Comparison of ENCODE assay signal across 19 cellular contexts in genomic region chr2:225600444-225600843, GRCh38.
DNase-seq lines count a peak whose midpoint lies in the region; ATAC-seq and TF ChIP-seq lines count a peak whose summit lies in the region.
"Had no signal": no experiment of that assay in that cellular context is flagged by ENCODE, and none has a peak within 500 bp of the region (broad histone marks: within the 10 kb centered on the region; RNA-seq: fewer than 3 reads in every experiment).

No MANE protein-coding gene starts in this region.

- H3K4me1 Mint-ChIP-seq in WTC11 (no peaks in the 10 kb centered on the region), H9 (no peaks in the 10 kb centered on the region)
- H3K4me1 Mint-ChIP-seq: activated CD4-positive, alpha-beta T cell treated with anti-CD3 and anti-CD28 coated beads for 36 hours; CD4-positive, alpha-beta memory T cell had no signal

- H3K9me3 Mint-ChIP-seq in WTC11 (peaks cover 19% of the 10 kb centered on the region), H9 (peaks cover 3 to 5% of the 10 kb centered on the region in 2 experiments; a peak in 3 of 5 replicates)
- H3K9me3 Mint-ChIP-seq: stimulated activated naive CD8-positive, alpha-beta T cell treated with anti-CD3 and anti-CD28 coated beads, Interleukin-15, Interleukin-2, amounts not matched to agents 100 ng/mL and 50 ng/mL, for 24 hours had no signal

- ATAC-seq in GM18868 (IDR thresholded peaks at IDR 0.05; ENCODE audit: unreplicated experiment) (peak; percentile 55), GM21723 (IDR thresholded peaks at IDR 0.05; ENCODE audit: unreplicated experiment) (peak; percentile 67), WTC11 (no peak)
- ATAC-seq: activated CD4-positive, alpha-beta T cell treated with anti-CD3 and anti-CD28 coated beads for 36 hours; left lung had no signal

- DNase-seq in MV-4-11 (lab: John Stamatoyannopoulos, UW) (peak; percentile 17), fibroblast of gingiva (ENCODE audit: low read depth) (peak; percentile 36), WTC11 (ENCODE audit: low spot score) (no peak), DMS 273 treated with DMSO at 0.1 percent for 48 hours (lab: John Stamatoyannopoulos, UW) (no peak), Peyer's patch (no peak), H9 (no peak)
- DNase-seq: activated CD4-positive, alpha-beta T cell treated with anti-CD3 and anti-CD28 coated beads for 36 hours; activated effector memory CD4-positive, alpha-beta T cell treated with Interleukin-2 at 50 U/mL for 16 hours; CD4-positive, alpha-beta memory T cell; dermis blood vessel endothelial cell; left lung; NCI-H1436 treated with DMSO at 0.1 percent for 48 hours; NCI-H82 had no signal

- no peak overlapping the region for H3K18ac ChIP-seq in H9 (ENCODE audit: insufficient read length, low read depth, low read length)

- H3K4me3 ChIP-seq in Peyer's patch, result no peak overlapping the region
- H3K4me3 ChIP-seq: left lung, neural progenitor cell, tibial nerve had no signal

- H2AK5ac ChIP-seq in H9 (ENCODE audit: insufficient read length, low read length), result no peak overlapping the region

- no peaks in the 10 kb centered on the region for H4K20me1 ChIP-seq in H9 (ENCODE audit: control insufficient read depth, insufficient read depth, insufficient read length)

- no peak for TF ChIP-seq POLR2A in Peyer's patch (IDR thresholded peaks at IDR 0.05)

- no peak overlapping the region for H3K56ac ChIP-seq in H9 (ENCODE audit: insufficient read length, low read depth, low read length)

- TF ChIP-seq CTCF in WTC11 (IDR thresholded peaks at IDR 0.05) (no peak), Peyer's patch (IDR thresholded peaks at IDR 0.05) (no peak), H9 (conservative IDR thresholded peaks at IDR 0.05) (no peak)

- H3K9me3 ChIP-seq in Peyer's patch (no peaks in the 10 kb centered on the region), H9 (ENCODE audit: control insufficient read depth, low read depth, low read length) (no peaks in the 10 kb centered on the region)

- CTCF ChIA-PET in WTC11 (lab: Charles Lee), result no interaction called here

- no peaks in the 10 kb centered on the region for H3K27me3 ChIP-seq in Peyer's patch
- H3K27me3 ChIP-seq in H9 (ENCODE audit: insufficient read depth, low read length), result no peaks in the 10 kb centered on the region
- H3K27me3 ChIP-seq: left lung, neural progenitor cell, tibial nerve had no signal

- H2AFZ ChIP-seq in H9 (ENCODE audit: low read length), result no peak overlapping the region
- H2AFZ ChIP-seq: neural progenitor cell had no signal

- H3K27ac ChIP-seq in Peyer's patch, result no peak overlapping the region
- H3K27ac ChIP-seq in H9 (ENCODE audit: insufficient read length, low read depth, low read length), result no peak overlapping the region
- H3K27ac ChIP-seq: left lung, neural progenitor cell, tibial nerve had no signal

- no peak overlapping the region for H3T11ph ChIP-seq in H9 (ENCODE audit: low read length)

- H3K36me3 ChIP-seq in Peyer's patch, result no peaks in the 10 kb centered on the region
- H3K36me3 ChIP-seq: left lung, neural progenitor cell, tibial nerve had no signal

- H3K79me2 ChIP-seq in H9 (ENCODE audit: insufficient read depth, low read length), result no peaks in the 10 kb centered on the region

- H4K5ac ChIP-seq in H9 (ENCODE audit: insufficient read length, low read depth, low read length), result no peak overlapping the region

- no peak overlapping the region for H2BK12ac ChIP-seq in H9 (ENCODE audit: insufficient read length, low read depth, low read length)

- H4K8ac ChIP-seq in H9 (replicated peaks; ENCODE audit: insufficient read length, low read depth, low read length), result no peak overlapping the region

- H3K4ac ChIP-seq in H9 (ENCODE audit: low read depth, low read length), result no peak overlapping the region

- H4K91ac ChIP-seq in H9 (ENCODE audit: insufficient read length, low read depth, low read length), result no peak overlapping the region

- H3K27ac Mint-ChIP-seq in WTC11, result no peak overlapping the region
- H3K27ac Mint-ChIP-seq in H9, result no peak overlapping the region
- H3K27ac Mint-ChIP-seq: activated CD4-positive, alpha-beta T cell treated with anti-CD3 and anti-CD28 coated beads for 36 hours; CD4-positive, alpha-beta memory T cell; neural progenitor cell; progenitor cell of endocrine pancreas; stimulated activated naive CD8-positive, alpha-beta T cell treated with anti-CD3 and anti-CD28 coated beads, Interleukin-15, Interleukin-2, amounts not matched to agents 100 ng/mL and 50 ng/mL, for 24 hours had no signal

- H2BK120ac ChIP-seq in H9 (ENCODE audit: low read depth, low read length, poor library complexity, severe bottlenecking), result no peak overlapping the region

- no peak overlapping the region for H2BK5ac ChIP-seq in H9 (ENCODE audit: insufficient read length, low read length)

- H3K23me2 ChIP-seq in H9 (ENCODE audit: insufficient read length, low read depth, low read length, poor library complexity, severe bottlenecking), result no peaks in the 10 kb centered on the region

- H3K14ac ChIP-seq in H9 (ENCODE audit: insufficient read depth, low read length), result no peak overlapping the region

- POLR2A ChIA-PET in WTC11 (lab: Charles Lee), result no interaction called here

- H3K79me1 ChIP-seq in H9 (ENCODE audit: insufficient read depth, low read depth, low read length, poor library complexity, severe bottlenecking), result no peaks in the 10 kb centered on the region

- H3K23ac ChIP-seq in H9 (ENCODE audit: insufficient read length, low read depth, low read length), result no peak overlapping the region

- H2BK20ac ChIP-seq in H9 (ENCODE audit: low read depth, low read length, poor library complexity, severe bottlenecking), result no peak overlapping the region

- no peak overlapping the region for H2BK15ac ChIP-seq in H9 (ENCODE audit: low read depth, low read length)

- H3K4me3 Mint-ChIP-seq in WTC11, result no peak overlapping the region
- H3K4me3 Mint-ChIP-seq in H9, result no peak overlapping the region
- H3K4me3 Mint-ChIP-seq: activated CD4-positive, alpha-beta T cell treated with anti-CD3 and anti-CD28 coated beads for 36 hours; CD4-positive, alpha-beta memory T cell; neural progenitor cell; stimulated activated naive CD8-positive, alpha-beta T cell treated with anti-CD3 and anti-CD28 coated beads, Interleukin-15, Interleukin-2, amounts not matched to agents 100 ng/mL and 50 ng/mL, for 24 hours had no signal

- no peak overlapping the region for H3K4me2 ChIP-seq in H9 (ENCODE audit: insufficient read depth, insufficient read length, low read length)
- H3K4me2 ChIP-seq: neural progenitor cell had no signal

- H3K4me1 ChIP-seq in Peyer's patch, result no peaks in the 10 kb centered on the region
- no peaks in the 10 kb centered on the region for H3K4me1 ChIP-seq in H9 (ENCODE audit: insufficient read depth, low read length)
- H3K4me1 ChIP-seq: left lung, neural progenitor cell, tibial nerve had no signal

- H3K27me3 Mint-ChIP-seq in WTC11 (ENCODE audit: low read depth) (no peaks in the 10 kb centered on the region), H9 (ENCODE audit: low read depth) (no peaks in the 10 kb centered on the region)
- H3K27me3 Mint-ChIP-seq: activated CD4-positive, alpha-beta T cell treated with anti-CD3 and anti-CD28 coated beads for 36 hours; progenitor cell of endocrine pancreas; stimulated activated naive CD8-positive, alpha-beta T cell treated with anti-CD3 and anti-CD28 coated beads, Interleukin-15, Interleukin-2, amounts not matched to agents 100 ng/mL and 50 ng/mL, for 24 hours had no signal

- no peak overlapping the region for H3K9ac ChIP-seq in H9 (ENCODE audit: extremely low read depth, insufficient read length, low read length)
- H3K9ac ChIP-seq: neural progenitor cell had no signal

- H3K36me3 Mint-ChIP-seq in WTC11 (peaks cover 5% of the 10 kb centered on the region), H9 (ENCODE audit: insufficient read depth in 1 of 3, low read depth in 3 of 3) (peaks cover 0 to 5% (median 4%) of the 10 kb centered on the region in 3 experiments; a peak in 2 of 7 replicates)
- H3K36me3 Mint-ChIP-seq: CD4-positive, alpha-beta memory T cell; neural progenitor cell had no signal

TF ChIP-seq in WTC11, 78 proteins besides CTCF, POLR2A, EP300 and RAD21:
- TF ChIP-seq SP1 (CRISPR knock-in tag; conservative IDR thresholded peaks at IDR 0.05) (no peak), PREB (CRISPR knock-in tag; IDR thresholded peaks at IDR 0.05; ENCODE audit: borderline replicate concordance) (no peak), ZNF425 (CRISPR knock-in tag; conservative IDR thresholded peaks at IDR 0.05) (no peak), ZNF416 (CRISPR knock-in tag; IDR thresholded peaks at IDR 0.05) (no peak), ZNF396 (CRISPR knock-in tag; IDR thresholded peaks at IDR 0.05; ENCODE audit: borderline replicate concordance) (no peak)

Comparison
In these comparisons a context has a peak if more than half of its experiments do, and no peak if none do; other contexts are left out.
1. DNase-seq: peak in MV-4-11 (single experiment) and fibroblast of gingiva (single experiment); none in WTC11 (single experiment), DMS 273 treated with DMSO at 0.1 percent for 48 hours (single experiment), Peyer's patch (0 of 3) and H9 (single experiment).